Comparison of ENCODE assay signal across 8 cellular contexts in the genomic region with DNA sequence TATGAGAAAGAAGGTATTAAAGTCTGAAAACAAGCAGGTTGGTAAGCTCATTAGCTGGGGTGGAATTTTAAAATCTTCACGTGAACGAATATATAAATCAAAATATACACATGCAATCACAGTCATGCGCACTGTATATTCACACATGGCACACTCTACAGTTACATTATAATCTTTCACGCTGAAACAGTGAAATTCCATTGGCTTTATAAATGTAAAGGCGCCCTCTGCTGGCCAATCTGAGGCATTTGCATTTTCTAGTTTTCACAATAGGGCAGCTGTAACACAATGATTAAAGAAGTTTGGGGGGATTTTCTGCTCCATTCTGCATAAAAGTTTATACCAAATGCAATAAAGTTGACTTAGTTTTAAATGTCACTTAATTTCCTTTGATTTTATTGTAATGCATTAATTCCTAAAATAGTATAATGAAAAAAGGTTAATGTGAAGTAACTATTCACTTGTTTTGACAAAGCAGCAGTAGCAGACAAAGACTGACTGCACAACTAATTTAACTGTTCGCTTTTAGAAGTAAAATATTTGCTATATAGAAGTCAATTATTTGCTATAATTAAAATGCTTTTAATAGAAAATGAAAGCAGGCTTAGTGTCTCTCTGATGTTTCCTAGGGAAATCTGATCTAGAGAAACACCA. TPM values are rescaled to one million over a fixed set of nuclear protein-coding genes. Genes with fewer than 3 reads are reported as not detected.
DNase-seq lines count a peak whose midpoint lies in the region; ATAC-seq, FAIRE-seq and TF ChIP-seq lines count a peak whose summit lies in the region.

No MANE protein-coding gene starts in this region.

- ATAC-seq in T-cell (replicated peaks in 1 of 4) (peak; percentile 61 to 79 (median 68)), GM12878 (peak; percentile 84)

- RAD21 ChIA-PET in GM12878 (lab: Charles Lee; ENCODE audit: unreplicated experiment): interaction anchor here (1.0 to 6.0 kb wide), 5 partner anchors 17 to 191 kb away, joined by 3 to 34 read pairs (median 6); partner anchors contain the start of gene IFIH1

- CTCF ChIA-PET in T-cell (lab: Charles Lee): interaction anchor here (1.0 to 7.8 kb wide), 8 partner anchors 12 to 714 kb away, joined by 3 to 121 read pairs (median 4); partner anchors contain the start of gene IFIH1 (in 1 of the 2)
- CTCF ChIA-PET in GM12878 (lab: Yijun Ruan, JAX): interaction anchor here (0.6 to 18.0 kb wide), 18 partner anchors 4 to 484 kb away, joined by 3 to 316 read pairs (median 6); partner anchors contain the start of genes GCA and IFIH1

- no peaks in the 10 kb centered on the region for H3K4me1 ChIP-seq in GM12878 (ENCODE audit: control insufficient read depth, insufficient read depth, low read length)

- H3K4me3 ChIP-seq in GM12864 (ENCODE audit: low read depth, low read length) (no peak overlapping the region), HFF-Myc (replicated peaks; ENCODE audit: low read depth, low read length) (no peak overlapping the region), GM12878 (no peak overlapping the region)

- H3K4me1 Mint-ChIP-seq in T-cell: peaks cover 0 to 5% (median 1%) of the 10 kb centered on the region in 3 donors

- peak; percentile 59 for TF ChIP-seq RAD21 in GM12878 (IDR thresholded peaks at IDR 0.05; ENCODE audit: insufficient read depth, low read depth, low read length)

- BruUV-seq in GM12878 (replicated peaks; lab: Mats Ljungman, UMichigan): no TSS peak

- SMC1A ChIA-PET in GM12878 (lab: Charles Lee; ENCODE audit: uncharacterized antibody, unreplicated experiment): interaction anchor here (0.6 to 8.5 kb wide), 11 partner anchors 11 to 493 kb away, joined by 3 to 84 read pairs (median 4); no protein-coding TSS in a partner anchor

- no peak for TF ChIP-seq POLR2A in GM12878 (IDR thresholded peaks at IDR 0.05; ENCODE audit: low read depth, low read length)

- H3K79me2 ChIP-seq in GM12878 (ENCODE audit: control insufficient read depth, insufficient read depth, low read length): no peaks in the 10 kb centered on the region; the same call in 1 of the 2 replicates

- no peaks in the 10 kb centered on the region for H3K27me3 ChIP-seq in GM12878 (replicated peaks in 1 of 2; ENCODE audit: control insufficient read depth in 2 of 2, insufficient read depth in 2 of 2, low read length in 1 of 2)

- no peak overlapping the region for H3K4me3 Mint-ChIP-seq in T-cell

- no peak overlapping the region for H2AFZ ChIP-seq in GM12878 (ENCODE audit: control insufficient read depth, low read depth, low read length)

- DNase-seq in GM12864 (ENCODE audit: low read depth) (no peak), HFF-Myc (ENCODE audit: extremely low read depth, low read depth) (peak; percentile 44), NCI-H1092 (lab: John Stamatoyannopoulos, UW) (peak; percentile 21), T-cell (peak in 31 of 34 experiments; percentile 8 to 63 (median 39)), GM12878 (ENCODE audit: low read depth, low spot score) (no peak), inferior parietal cortex (ENCODE audit: extremely low spot score) (peak; percentile 84), cortex of kidney (lab: John Stamatoyannopoulos, UW) (no peak)
- peak; percentile 54 to 67 for DNase-seq in stimulated activated CD4-positive, alpha-beta T cell treated with anti-CD3 and anti-CD28 coated beads, Interleukin-2, amount 100 ng/mL, for 24 hours

- no peak overlapping the region for H3K27ac Mint-ChIP-seq in T-cell

- H4K20me1 ChIP-seq in GM12878 (ENCODE audit: control insufficient read depth, insufficient read depth): no peaks in the 10 kb centered on the region

- no peak overlapping the region for H3K4me2 ChIP-seq in GM12878 (ENCODE audit: control insufficient read depth, insufficient read depth)

- no peak overlapping the region for H3K27ac ChIP-seq in GM12878 (ENCODE audit: control insufficient read depth, insufficient read depth)

- H3K36me3 ChIP-seq in GM12878 (ENCODE audit: control insufficient read depth in 2 of 2, insufficient read depth in 2 of 2, low read length in 1 of 2): peaks cover 0 to 29% of the 10 kb centered on the region in 2 experiments; a peak in 2 of 4 replicates

- in situ Hi-C loops in GM12878 (cut with MboI): loop anchor here (25.0 kb wide), 1 partner anchor 914 kb away; no protein-coding TSS in a partner anchor

- H3K9me3 Mint-ChIP-seq in T-cell: no peaks in the 10 kb centered on the region

- no peaks in the 10 kb centered on the region for H3K9me3 ChIP-seq in GM12878 (replicated peaks; ENCODE audit: control insufficient read depth, insufficient read depth, low read length)

- TF ChIP-seq CTCF in GM12864 (IDR thresholded peaks at IDR 0.05; ENCODE audit: low read depth, low read length, missing control alignments): peak; percentile 64
- TF ChIP-seq CTCF in HFF-Myc (IDR thresholded peaks at IDR 0.05; ENCODE audit: low read depth, low read length, missing control alignments): peak; percentile 66
- TF ChIP-seq CTCF in GM12878 (IDR thresholded peaks at IDR 0.05 in 2 of 3, conservative IDR thresholded peaks at IDR 0.05 in 1 of 3; ENCODE audit: control insufficient read depth in 2 of 3, extremely low read depth in 1 of 3, insufficient read depth in 1 of 3, low read depth in 3 of 3, low read length in 3 of 3): peak; percentile 57 to 83 (median 79)

- H3K36me3 Mint-ChIP-seq in T-cell: peaks cover 8% of the 10 kb centered on the region

- 16% methylated on average over 6 of the region's 6 CpGs for WGBS in GM12878 (ENCODE audit: insufficient coverage, insufficient replicate concordance, low lambda C conversion rate, missing lambda C conversion rate)

- H3K27me3 Mint-ChIP-seq in T-cell: no peaks in the 10 kb centered on the region

- intact Hi-C loops in GM12878 (cut with micrococcal nuclease; ENCODE audit: unreplicated experiment): no loop called here

- POLR2A ChIA-PET in T-cell (lab: Charles Lee) (no interaction called here), GM12878 (lab: Charles Lee) (interaction anchor here (1.2 to 3.4 kb wide), 2 partner anchors 18 to 33 kb away, joined by 5 to 12 read pairs; partner anchors contain the start of gene IFIH1)

- H3K9ac ChIP-seq in GM12878 (ENCODE audit: control insufficient read depth, insufficient read depth, low read length): no peak overlapping the region

- no peak for TF ChIP-seq EP300 in GM12878 (IDR thresholded peaks at IDR 0.05; ENCODE audit: borderline replicate concordance in 1 of 2, control insufficient read depth in 1 of 2, low read depth in 2 of 2, low read length in 2 of 2)

- no peak for FAIRE-seq in GM12878 (lab: Jason Lieb, UNC)

RNA-seq across cellular contexts. Expression of gene IFIH1, which starts 17.2 kb away (rescaled TPM):
- total RNA-seq in T-cell: 10 to 100 TPM; 25.1 to 34.1 (median 29.2) TPM
- 214 and 225 TPM in 2 replicates for total RNA-seq in GM12878 (2013; cell fraction: nucleolus; rRNA removed)
- total RNA-seq in GM12878 (2014; rRNA removed): 29.2 and 34.0 TPM in 2 replicates
- 35.8 and 37.9 TPM in 2 replicates for total RNA-seq in GM12878 (2014; rRNA removed; fragmentation: Illumina TruSeq; extraction: Trizol)
- total RNA-seq in GM12878 (2021): 35.1 and 36.1 TPM in 2 replicates
- polyA plus RNA-seq in GM12878 (2011; ENCODE audit: low read depth): 21.3 TPM
- 37.8 and 58.9 TPM in 2 replicates for polyA plus RNA-seq in GM12878 (2011; rRNA removed)
- 15.4 and 19.3 TPM in 2 replicates for polyA plus RNA-seq in GM12878 (2011; cell fraction: cytosol; rRNA removed)
- 60.7 and 68.6 TPM in 2 replicates for polyA plus RNA-seq in GM12878 (2011; cell fraction: nucleus; rRNA removed)
- polyA plus RNA-seq in GM12878 (2012): 26.2 and 45.2 TPM in 2 replicates
- polyA plus RNA-seq in GM12878 (2014; fragmentation: Illumina TruSeq; extraction: Trizol): 40.9 and 52.3 TPM in 2 replicates
- 10 to 100 TPM; 12.5 to 16.4 TPM for polyA plus RNA-seq in GM12878 (2014; fragmentation: Nextera tagmentation; extraction: Ambion mirVana)
- polyA plus RNA-seq in GM12878 (2014; rRNA removed): 15.6 and 18.3 TPM in 2 replicates
- 10 to 100 TPM; 24.9 to 28.4 TPM for polyA plus RNA-seq in GM12878 (2016; fragmentation: Nextera tagmentation; extraction: Ambion mirVana)
- polyA minus RNA-seq in GM12878 (2011; rRNA and poly(A)+ RNA removed): 23.4 and 24.0 TPM in 2 replicates
- 13.0 and 13.9 TPM in 2 replicates for polyA minus RNA-seq in GM12878 (2011; cell fraction: cytosol; rRNA and poly(A)+ RNA removed)
- 62.0 and 86.5 TPM in 2 replicates for polyA minus RNA-seq in GM12878 (2011; cell fraction: nucleus; rRNA and poly(A)+ RNA removed)

RNA-seq across cellular contexts. Expression of gene GCA, which starts 42.7 kb away (rescaled TPM):
- 10 to 100 TPM in 3 of 5 donors, 1 to 10 TPM in 2; 6.5 to 12.8 (median 10.0) TPM for total RNA-seq in T-cell
- total RNA-seq in GM12878 (2013; cell fraction: nucleolus; rRNA removed): 20.9 and 24.6 TPM in 2 replicates
- 30.1 and 32.7 TPM in 2 replicates for total RNA-seq in GM12878 (2014; rRNA removed)
- 20.6 and 22.8 TPM in 2 replicates for total RNA-seq in GM12878 (2014; rRNA removed; fragmentation: Illumina TruSeq; extraction: Trizol)
- 26.7 and 29.9 TPM in 2 replicates for total RNA-seq in GM12878 (2021)
- polyA plus RNA-seq in GM12878 (2011; ENCODE audit: low read depth): 13.6 TPM
- 55.7 and 69.8 TPM in 2 replicates for polyA plus RNA-seq in GM12878 (2011; rRNA removed)
- 20.6 and 24.3 TPM in 2 replicates for polyA plus RNA-seq in GM12878 (2011; cell fraction: cytosol; rRNA removed)
- polyA plus RNA-seq in GM12878 (2011; cell fraction: nucleus; rRNA removed): 18.8 and 26.5 TPM in 2 replicates
- polyA plus RNA-seq in GM12878 (2012): 19.2 and 20.2 TPM in 2 replicates
- polyA plus RNA-seq in GM12878 (2014; fragmentation: Illumina TruSeq; extraction: Trizol): 25.1 and 30.8 TPM in 2 replicates
- polyA plus RNA-seq in GM12878 (2014; fragmentation: Nextera tagmentation; extraction: Ambion mirVana): 10 to 100 TPM; 53.5 to 81.9 TPM
- polyA plus RNA-seq in GM12878 (2014; rRNA removed): 28.0 and 37.7 TPM in 2 replicates
- polyA plus RNA-seq in GM12878 (2016; fragmentation: Nextera tagmentation; extraction: Ambion mirVana): 10 to 100 TPM; 33.9 to 36.0 TPM
- 19.4 and 30.1 TPM in 2 replicates for polyA minus RNA-seq in GM12878 (2011; rRNA and poly(A)+ RNA removed)
- 16.1 and 16.2 TPM in 2 replicates for polyA minus RNA-seq in GM12878 (2011; cell fraction: cytosol; rRNA and poly(A)+ RNA removed)
- polyA minus RNA-seq in GM12878 (2011; cell fraction: nucleus; rRNA and poly(A)+ RNA removed): 11.0 and 15.9 TPM in 2 replicates

RNA-seq across cellular contexts. Expression of gene FAP, which starts 58.0 kb away (rescaled TPM):
- under 1 TPM in 2 of 5 donors, not detected in 3; 0.85 to 0.88 TPM for total RNA-seq in T-cell
- 0.46 TPM in 1 of 2 replicates, not detected in the other for total RNA-seq in GM12878 (2013; cell fraction: nucleolus; rRNA removed)
- 0.33 TPM in 1 of 2 replicates, not detected in the other for total RNA-seq in GM12878 (2014; rRNA removed)
- not detected in 2 replicates for total RNA-seq in GM12878 (2014; rRNA removed; fragmentation: Illumina TruSeq; extraction: Trizol)
- not detected in 2 replicates for total RNA-seq in GM12878 (2021)
- not detected for polyA plus RNA-seq in GM12878 (2011; ENCODE audit: low read depth)
- 0.16 and 0.22 TPM in 2 replicates for polyA plus RNA-seq in GM12878 (2011; rRNA removed)
- 0.17 TPM in 1 of 2 replicates, not detected in the other for polyA plus RNA-seq in GM12878 (2011; cell fraction: cytosol; rRNA removed)
- 0.70 and 1.1 TPM in 2 replicates for polyA plus RNA-seq in GM12878 (2011; cell fraction: nucleus; rRNA removed)
- not detected in 2 replicates for polyA plus RNA-seq in GM12878 (2012)
- polyA plus RNA-seq in GM12878 (2014; fragmentation: Illumina TruSeq; extraction: Trizol): not detected in 2 replicates
- not detected for polyA plus RNA-seq in GM12878 (2014; fragmentation: Nextera tagmentation; extraction: Ambion mirVana)
- not detected in 2 replicates for polyA plus RNA-seq in GM12878 (2014; rRNA removed)
- not detected for polyA plus RNA-seq in GM12878 (2016; fragmentation: Nextera tagmentation; extraction: Ambion mirVana)
- polyA minus RNA-seq in GM12878 (2011; rRNA and poly(A)+ RNA removed): 0.26 TPM in 1 of 2 replicates, not detected in the other
- polyA minus RNA-seq in GM12878 (2011; cell fraction: cytosol; rRNA and poly(A)+ RNA removed): not detected in 2 replicates
- 1.3 and 1.8 TPM in 2 replicates for polyA minus RNA-seq in GM12878 (2011; cell fraction: nucleus; rRNA and poly(A)+ RNA removed)

Comparison
In these comparisons a context has a peak if more than half of its experiments do, and no peak if none do; other contexts are left out.
1. DNase-seq: peak in HFF-Myc (single experiment), NCI-H1092 (single experiment), T-cell (31 of 34), inferior parietal cortex (single experiment) and stimulated activated CD4-positive, alpha-beta T cell treated with anti-CD3 and anti-CD28 coated beads, Interleukin-2, amount 100 ng/mL, for 24 hours (2 of 2); none in GM12864 (single experiment), GM12878 (single experiment) and cortex of kidney (single experiment).
2. Peak in every context shown above with its lines, with median percentiles within 50 percentile points of each other: CTCF ChIP-seq.